2 cellular contexts compared by ENCODE assay signal in the genomic region with DNA sequence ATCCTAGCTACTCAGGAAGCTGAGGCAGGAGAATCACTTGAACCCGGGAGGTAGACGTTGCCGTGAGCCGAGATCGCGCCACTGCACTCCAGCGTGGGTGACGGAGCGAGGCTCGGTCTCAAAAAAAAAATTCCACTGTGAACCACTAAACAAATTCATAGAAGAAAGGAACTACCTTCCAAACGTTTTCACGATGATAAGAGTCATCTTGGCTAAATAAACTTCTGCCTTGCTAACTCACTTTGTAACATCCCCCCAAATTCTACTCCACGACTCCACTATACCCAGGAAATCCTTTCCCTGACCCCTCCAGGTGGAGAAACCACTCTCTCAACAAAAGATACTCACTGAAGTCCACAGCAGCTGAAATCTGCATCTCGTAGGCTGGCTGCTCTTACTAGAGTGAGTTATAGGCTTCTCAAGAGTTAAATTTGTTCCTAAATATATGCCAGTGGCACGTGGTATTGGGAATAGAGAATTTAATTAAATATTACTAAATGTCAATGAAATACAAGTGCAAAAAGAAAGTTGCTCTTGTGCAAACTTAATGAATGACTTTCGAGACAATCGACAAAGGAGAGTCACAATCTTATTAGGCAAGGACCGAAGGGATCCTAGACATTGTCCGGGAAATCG.
TF ChIP-seq lines count a peak whose summit lies in the region.

No MANE protein-coding gene starts in this region.

TF ChIP-seq in SK-N-SH, 30 proteins besides CTCF, POLR2A, EP300 and RAD21 (continued from another document):
- TF ChIP-seq, protein P1, sequence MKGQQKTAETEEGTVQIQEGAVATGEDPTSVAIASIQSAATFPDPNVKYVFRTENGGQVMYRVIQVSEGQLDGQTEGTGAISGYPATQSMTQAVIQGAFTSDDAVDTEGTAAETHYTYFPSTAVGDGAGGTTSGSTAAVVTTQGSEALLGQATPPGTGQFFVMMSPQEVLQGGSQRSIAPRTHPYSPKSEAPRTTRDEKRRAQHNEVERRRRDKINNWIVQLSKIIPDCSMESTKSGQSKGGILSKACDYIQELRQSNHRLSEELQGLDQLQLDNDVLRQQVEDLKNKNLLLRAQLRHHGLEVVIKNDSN (IDR thresholded peaks at IDR 0.05; ENCODE audit: borderline replicate concordance, low read depth) = peak; percentile 18; the same call in 1 of the 2 replicates
TF ChIP-seq in SK-N-SH: peak in this region for 2.

TF ChIP-seq in SK-N-SH treated with all-trans-retinoic acid at 6 μM for 48 hours, 23 proteins besides CTCF, POLR2A, EP300 and RAD21 (continued from another document):
- no peak for TF ChIP-seq CREB5 (CRISPR knock-in tag; IDR thresholded peaks at IDR 0.05; ENCODE audit: low read depth)
- TF ChIP-seq, protein P2, sequence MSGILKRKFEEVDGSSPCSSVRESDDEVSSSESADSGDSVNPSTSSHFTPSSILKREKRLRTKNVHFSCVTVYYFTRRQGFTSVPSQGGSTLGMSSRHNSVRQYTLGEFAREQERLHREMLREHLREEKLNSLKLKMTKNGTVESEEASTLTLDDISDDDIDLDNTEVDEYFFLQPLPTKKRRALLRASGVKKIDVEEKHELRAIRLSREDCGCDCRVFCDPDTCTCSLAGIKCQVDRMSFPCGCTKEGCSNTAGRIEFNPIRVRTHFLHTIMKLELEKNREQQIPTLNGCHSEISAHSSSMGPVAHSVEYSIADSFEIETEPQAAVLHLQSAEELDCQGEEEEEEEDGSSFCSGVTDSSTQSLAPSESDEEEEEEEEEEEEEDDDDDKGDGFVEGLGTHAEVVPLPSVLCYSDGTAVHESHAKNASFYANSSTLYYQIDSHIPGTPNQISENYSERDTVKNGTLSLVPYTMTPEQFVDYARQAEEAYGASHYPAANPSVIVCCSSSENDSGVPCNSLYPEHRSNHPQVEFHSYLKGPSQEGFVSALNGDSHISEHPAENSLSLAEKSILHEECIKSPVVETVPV (CRISPR knock-in tag; IDR thresholded peaks at IDR 0.05) = no peak
- no peak for TF ChIP-seq CSDC2 (CRISPR knock-in tag; IDR thresholded peaks at IDR 0.05)
- no peak for TF ChIP-seq ISL1 (CRISPR knock-in tag; IDR thresholded peaks at IDR 0.05)
- TF ChIP-seq OSR1 (CRISPR knock-in tag; IDR thresholded peaks at IDR 0.05) = no peak
- TF ChIP-seq ZFP3 (CRISPR knock-in tag; IDR thresholded peaks at IDR 0.05) = no peak
- no peak for TF ChIP-seq ZC3H10 (CRISPR knock-in tag; IDR thresholded peaks at IDR 0.05)
- TF ChIP-seq BACH2 (CRISPR knock-in tag; IDR thresholded peaks at IDR 0.05; ENCODE audit: borderline replicate concordance) = no peak
- TF ChIP-seq TSHZ2 (CRISPR knock-in tag; IDR thresholded peaks at IDR 0.05) = no peak
- no peak for TF ChIP-seq SNAI2 (CRISPR knock-in tag; IDR thresholded peaks at IDR 0.05)
- no peak for TF ChIP-seq ESRRG (CRISPR knock-in tag; IDR thresholded peaks at IDR 0.05)
- no peak for TF ChIP-seq PPARA (CRISPR knock-in tag; IDR thresholded peaks at IDR 0.05; ENCODE audit: borderline replicate concordance)
- TF ChIP-seq ZNF70 (CRISPR knock-in tag; IDR thresholded peaks at IDR 0.05) = no peak
- no peak for TF ChIP-seq RARB (CRISPR knock-in tag; IDR thresholded peaks at IDR 0.05)
- no peak for TF ChIP-seq ZFP30 (CRISPR knock-in tag; IDR thresholded peaks at IDR 0.05)
- TF ChIP-seq POU6F1 (CRISPR knock-in tag; IDR thresholded peaks at IDR 0.05; ENCODE audit: borderline replicate concordance, low read depth) = no peak
